In the genomic region with DNA sequence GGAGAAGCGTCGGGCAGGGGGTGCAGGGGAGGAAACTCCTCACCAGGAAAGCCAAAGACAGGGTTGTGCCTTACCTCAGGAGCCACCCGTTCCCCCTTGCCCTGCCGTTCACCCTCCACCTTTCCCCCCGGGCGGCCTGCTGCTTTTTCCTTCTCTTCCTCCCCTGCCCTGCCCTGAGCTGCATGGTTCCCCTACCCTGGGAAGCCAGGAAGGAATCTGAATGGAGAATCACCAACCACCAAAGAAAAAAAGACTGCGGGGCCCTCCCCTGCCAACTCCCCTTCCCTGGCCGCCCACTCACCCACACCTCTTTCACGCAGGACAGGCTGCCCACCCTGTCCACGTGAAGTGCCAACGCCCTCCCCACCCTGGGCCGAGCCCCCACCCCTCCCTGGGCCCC, we compare ENCODE assay signal across 8 cellular contexts. TPM values are rescaled to one million over a fixed set of nuclear protein-coding genes. Genes with fewer than 3 reads are reported as not detected.
A peak's percentile ranks its signal among the peaks of the same experiment; 100 is the strongest.
DNase-seq lines count a peak whose midpoint lies in the region; ATAC-seq and TF ChIP-seq lines count a peak whose summit lies in the region.

No MANE protein-coding gene starts in this region.

- H3K27ac ChIP-seq in foreskin keratinocyte: peak overlapping the region; percentile 92

- ATAC-seq in foreskin keratinocyte (no peak), HG02885 (IDR thresholded peaks at IDR 0.05; ENCODE audit: poor library complexity, unreplicated experiment) (no peak)

- H3K4me1 ChIP-seq in foreskin keratinocyte: peaks cover 4% of the 10 kb centered on the region

- peak; percentile 48 for DNase-seq in activated CD4-positive, CD25-positive, alpha-beta regulatory T cell treated with anti-CD3 and anti-CD28 coated beads, Interleukin-2, amount 50 U/mL, for 72 hours
- DNase-seq in activated CD4-positive, CD25-positive, alpha-beta regulatory T cell (lab: John Stamatoyannopoulos, UW): no peak
- peak; percentile 72 for DNase-seq in activated CD8-positive, alpha-beta memory T cell treated with anti-CD3 and anti-CD28 coated beads, Interleukin-2, amount 50 U/mL, for 48 hours
- no peak for DNase-seq in foreskin keratinocyte
- DNase-seq in retina: peak; percentile 15
- DNase-seq in NCI-H524 (lab: John Stamatoyannopoulos, UW): no peak
- no peak for DNase-seq in H4 (ENCODE audit: low spot score)

- TF ChIP-seq CTCF in foreskin keratinocyte (conservative IDR thresholded peaks at IDR 0.05): no peak

- no peaks in the 10 kb centered on the region for H3K27me3 ChIP-seq in foreskin keratinocyte

RNA-seq across cellular contexts. Expression of a gene that starts 0.8 kb away (rescaled TPM):
- 27.5 and 27.9 TPM in 2 replicates for total RNA-seq in foreskin keratinocyte
- 9.7 and 11.8 TPM in 2 replicates for polyA plus RNA-seq in foreskin keratinocyte
- total RNA-seq in H4 (2014; rRNA removed; shearing (Covaris generic)): 15.2 and 19.8 TPM in 2 replicates

RNA-seq across cellular contexts. Expression of a gene that starts 24.7 kb away (rescaled TPM):
- 86.7 and 94.8 TPM in 2 replicates for total RNA-seq in foreskin keratinocyte
- polyA plus RNA-seq in foreskin keratinocyte: 77.4 and 77.7 TPM in 2 replicates
- total RNA-seq in H4 (2014; rRNA removed; shearing (Covaris generic)): 129 and 164 TPM in 2 replicates

RNA-seq across cellular contexts. Expression of a gene that starts 25.0 kb away (rescaled TPM):
- 29.6 and 33.5 TPM in 2 replicates for total RNA-seq in foreskin keratinocyte
- polyA plus RNA-seq in foreskin keratinocyte: 32.5 and 40.6 TPM in 2 replicates
- total RNA-seq in H4 (2014; rRNA removed; shearing (Covaris generic)): 58.8 and 67.4 TPM in 2 replicates

RNA-seq across cellular contexts. Expression of a gene that starts 49.5 kb away (rescaled TPM):
- not detected in 2 replicates for total RNA-seq in foreskin keratinocyte
- not detected in 2 replicates for polyA plus RNA-seq in foreskin keratinocyte
- 4.5 TPM in 1 of 2 replicates, not detected in the other for total RNA-seq in H4 (2014; rRNA removed; shearing (Covaris generic))

Comparison
In these comparisons a context has a peak if more than half of its experiments do, and no peak if none do; other contexts are left out.
1. DNase-seq: peak in activated CD4-positive, CD25-positive, alpha-beta regulatory T cell treated with anti-CD3 and anti-CD28 coated beads, Interleukin-2, amount 50 U/mL, for 72 hours (single experiment), activated CD8-positive, alpha-beta memory T cell treated with anti-CD3 and anti-CD28 coated beads, Interleukin-2, amount 50 U/mL, for 48 hours (single experiment) and retina (single experiment); none in activated CD4-positive, CD25-positive, alpha-beta regulatory T cell (0 of 4), foreskin keratinocyte (0 of 2), NCI-H524 (0 of 2) and H4 (single experiment).